Comparison of ENCODE assay signal across 1 cellular context in the genomic region with DNA sequence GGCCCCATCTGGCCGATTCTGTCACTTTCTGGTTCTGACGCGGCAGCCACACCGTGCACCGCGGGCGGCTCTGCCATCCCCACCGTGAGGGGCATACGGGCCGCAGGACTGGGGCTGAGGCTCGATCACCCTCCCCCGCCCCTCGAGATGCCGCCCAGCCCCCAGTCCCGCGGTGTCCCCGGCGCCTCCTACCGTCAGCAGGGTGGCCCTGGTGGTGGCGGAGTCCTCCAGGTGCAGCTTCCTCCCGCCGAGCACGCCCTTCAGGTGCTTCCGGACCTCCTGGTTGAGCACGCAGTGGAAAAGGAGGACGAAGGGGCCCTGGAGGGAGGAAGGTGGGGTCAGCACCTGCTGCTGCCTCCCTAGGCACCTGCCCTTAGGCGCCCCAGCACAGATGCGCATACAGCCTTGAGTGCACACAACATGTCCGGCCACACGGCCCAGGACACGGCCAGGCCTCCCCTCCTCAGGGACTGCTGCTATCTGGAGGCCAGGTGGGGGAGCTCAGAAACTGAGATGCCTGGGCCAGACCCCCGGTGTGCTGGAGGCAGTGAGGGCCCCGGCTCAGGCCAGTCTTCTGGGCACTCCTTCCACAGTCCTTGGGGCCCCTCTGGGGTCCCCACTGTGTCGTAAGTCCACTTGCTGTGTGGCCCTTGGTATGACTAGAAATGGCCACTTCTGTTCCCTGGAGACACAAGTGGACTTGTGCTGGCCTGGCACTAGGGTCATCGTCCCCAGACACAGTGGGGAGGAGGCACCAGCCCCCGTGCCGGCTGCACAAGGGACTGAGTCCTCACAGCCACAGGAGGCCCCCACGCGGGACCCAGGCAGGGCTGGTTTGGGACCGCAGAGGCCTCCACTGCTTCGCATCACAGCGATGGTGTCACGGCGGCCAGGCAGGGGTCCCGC.
TF ChIP-seq lines count a peak whose summit lies in the region.

No MANE protein-coding gene starts in this region.

TF ChIP-seq in H1, 55 proteins besides CTCF, POLR2A, EP300 and RAD21:
- TF ChIP-seq TEAD4 (IDR thresholded peaks at IDR 0.05; ENCODE audit: low read depth, low read length), result no peak
- no peak for TF ChIP-seq RNF2 (IDR thresholded peaks at IDR 0.05; ENCODE audit: borderline replicate concordance, low read depth, low read length, missing control alignments, poor library complexity, severe bottlenecking)
- no peak for TF ChIP-seq TCF12 (IDR thresholded peaks at IDR 0.05; ENCODE audit: low read depth, low read length)
- TF ChIP-seq ZNF274 (IDR thresholded peaks at IDR 0.05; ENCODE audit: borderline replicate concordance, extremely low read depth, low read length), result no peak
- no peak for TF ChIP-seq JUND (IDR thresholded peaks at IDR 0.05; ENCODE audit: low read length)
- TF ChIP-seq TAF7 (optimal IDR thresholded peaks at IDR 0.05; ENCODE audit: borderline replicate concordance, low read depth, low read length), result no peak
- TF ChIP-seq KDM4A (IDR thresholded peaks at IDR 0.05; ENCODE audit: low read depth, low read length, severe bottlenecking), result no peak
- TF ChIP-seq, protein P1, sequence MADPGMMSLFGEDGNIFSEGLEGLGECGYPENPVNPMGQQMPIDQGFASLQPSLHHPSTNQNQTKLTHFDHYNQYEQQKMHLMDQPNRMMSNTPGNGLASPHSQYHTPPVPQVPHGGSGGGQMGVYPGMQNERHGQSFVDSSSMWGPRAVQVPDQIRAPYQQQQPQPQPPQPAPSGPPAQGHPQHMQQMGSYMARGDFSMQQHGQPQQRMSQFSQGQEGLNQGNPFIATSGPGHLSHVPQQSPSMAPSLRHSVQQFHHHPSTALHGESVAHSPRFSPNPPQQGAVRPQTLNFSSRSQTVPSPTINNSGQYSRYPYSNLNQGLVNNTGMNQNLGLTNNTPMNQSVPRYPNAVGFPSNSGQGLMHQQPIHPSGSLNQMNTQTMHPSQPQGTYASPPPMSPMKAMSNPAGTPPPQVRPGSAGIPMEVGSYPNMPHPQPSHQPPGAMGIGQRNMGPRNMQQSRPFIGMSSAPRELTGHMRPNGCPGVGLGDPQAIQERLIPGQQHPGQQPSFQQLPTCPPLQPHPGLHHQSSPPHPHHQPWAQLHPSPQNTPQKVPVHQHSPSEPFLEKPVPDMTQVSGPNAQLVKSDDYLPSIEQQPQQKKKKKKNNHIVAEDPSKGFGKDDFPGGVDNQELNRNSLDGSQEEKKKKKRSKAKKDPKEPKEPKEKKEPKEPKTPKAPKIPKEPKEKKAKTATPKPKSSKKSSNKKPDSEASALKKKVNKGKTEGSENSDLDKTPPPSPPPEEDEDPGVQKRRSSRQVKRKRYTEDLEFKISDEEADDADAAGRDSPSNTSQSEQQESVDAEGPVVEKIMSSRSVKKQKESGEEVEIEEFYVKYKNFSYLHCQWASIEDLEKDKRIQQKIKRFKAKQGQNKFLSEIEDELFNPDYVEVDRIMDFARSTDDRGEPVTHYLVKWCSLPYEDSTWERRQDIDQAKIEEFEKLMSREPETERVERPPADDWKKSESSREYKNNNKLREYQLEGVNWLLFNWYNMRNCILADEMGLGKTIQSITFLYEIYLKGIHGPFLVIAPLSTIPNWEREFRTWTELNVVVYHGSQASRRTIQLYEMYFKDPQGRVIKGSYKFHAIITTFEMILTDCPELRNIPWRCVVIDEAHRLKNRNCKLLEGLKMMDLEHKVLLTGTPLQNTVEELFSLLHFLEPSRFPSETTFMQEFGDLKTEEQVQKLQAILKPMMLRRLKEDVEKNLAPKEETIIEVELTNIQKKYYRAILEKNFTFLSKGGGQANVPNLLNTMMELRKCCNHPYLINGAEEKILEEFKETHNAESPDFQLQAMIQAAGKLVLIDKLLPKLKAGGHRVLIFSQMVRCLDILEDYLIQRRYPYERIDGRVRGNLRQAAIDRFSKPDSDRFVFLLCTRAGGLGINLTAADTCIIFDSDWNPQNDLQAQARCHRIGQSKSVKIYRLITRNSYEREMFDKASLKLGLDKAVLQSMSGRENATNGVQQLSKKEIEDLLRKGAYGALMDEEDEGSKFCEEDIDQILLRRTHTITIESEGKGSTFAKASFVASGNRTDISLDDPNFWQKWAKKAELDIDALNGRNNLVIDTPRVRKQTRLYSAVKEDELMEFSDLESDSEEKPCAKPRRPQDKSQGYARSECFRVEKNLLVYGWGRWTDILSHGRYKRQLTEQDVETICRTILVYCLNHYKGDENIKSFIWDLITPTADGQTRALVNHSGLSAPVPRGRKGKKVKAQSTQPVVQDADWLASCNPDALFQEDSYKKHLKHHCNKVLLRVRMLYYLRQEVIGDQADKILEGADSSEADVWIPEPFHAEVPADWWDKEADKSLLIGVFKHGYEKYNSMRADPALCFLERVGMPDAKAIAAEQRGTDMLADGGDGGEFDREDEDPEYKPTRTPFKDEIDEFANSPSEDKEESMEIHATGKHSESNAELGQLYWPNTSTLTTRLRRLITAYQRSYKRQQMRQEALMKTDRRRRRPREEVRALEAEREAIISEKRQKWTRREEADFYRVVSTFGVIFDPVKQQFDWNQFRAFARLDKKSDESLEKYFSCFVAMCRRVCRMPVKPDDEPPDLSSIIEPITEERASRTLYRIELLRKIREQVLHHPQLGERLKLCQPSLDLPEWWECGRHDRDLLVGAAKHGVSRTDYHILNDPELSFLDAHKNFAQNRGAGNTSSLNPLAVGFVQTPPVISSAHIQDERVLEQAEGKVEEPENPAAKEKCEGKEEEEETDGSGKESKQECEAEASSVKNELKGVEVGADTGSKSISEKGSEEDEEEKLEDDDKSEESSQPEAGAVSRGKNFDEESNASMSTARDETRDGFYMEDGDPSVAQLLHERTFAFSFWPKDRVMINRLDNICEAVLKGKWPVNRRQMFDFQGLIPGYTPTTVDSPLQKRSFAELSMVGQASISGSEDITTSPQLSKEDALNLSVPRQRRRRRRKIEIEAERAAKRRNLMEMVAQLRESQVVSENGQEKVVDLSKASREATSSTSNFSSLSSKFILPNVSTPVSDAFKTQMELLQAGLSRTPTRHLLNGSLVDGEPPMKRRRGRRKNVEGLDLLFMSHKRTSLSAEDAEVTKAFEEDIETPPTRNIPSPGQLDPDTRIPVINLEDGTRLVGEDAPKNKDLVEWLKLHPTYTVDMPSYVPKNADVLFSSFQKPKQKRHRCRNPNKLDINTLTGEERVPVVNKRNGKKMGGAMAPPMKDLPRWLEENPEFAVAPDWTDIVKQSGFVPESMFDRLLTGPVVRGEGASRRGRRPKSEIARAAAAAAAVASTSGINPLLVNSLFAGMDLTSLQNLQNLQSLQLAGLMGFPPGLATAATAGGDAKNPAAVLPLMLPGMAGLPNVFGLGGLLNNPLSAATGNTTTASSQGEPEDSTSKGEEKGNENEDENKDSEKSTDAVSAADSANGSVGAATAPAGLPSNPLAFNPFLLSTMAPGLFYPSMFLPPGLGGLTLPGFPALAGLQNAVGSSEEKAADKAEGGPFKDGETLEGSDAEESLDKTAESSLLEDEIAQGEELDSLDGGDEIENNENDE (IDR thresholded peaks at IDR 0.05; ENCODE audit: insufficient replicate concordance, low read length), result no peak
- no peak for TF ChIP-seq CTBP2 (IDR thresholded peaks at IDR 0.05; ENCODE audit: borderline replicate concordance, insufficient read depth, insufficient read length, low read length)
TF ChIP-seq in H1: peak in this region for 0.
